Comparison of ENCODE assay signal across 1 cellular context in genomic region chr14:51520087-51520486, GRCh38.
TF ChIP-seq lines count a peak whose summit lies in the region.

No MANE protein-coding gene starts in this region.

TF ChIP-seq in WTC11, 78 proteins besides CTCF, POLR2A, EP300 and RAD21 (continued from another document):
- TF ChIP-seq PRDM15 (CRISPR knock-in tag; IDR thresholded peaks at IDR 0.05) (no peak), IRF2 (CRISPR knock-in tag; IDR thresholded peaks at IDR 0.05; ENCODE audit: borderline replicate concordance, low read depth) (no peak)
